In genomic region chr21:39182016-39182415, GRCh38 we compare ENCODE assay signal across 1 cellular context.
TF ChIP-seq lines count a peak whose summit lies in the region.

No MANE protein-coding gene starts in this region.

TF ChIP-seq in SK-N-SH, 30 proteins besides CTCF, POLR2A, EP300 and RAD21 (continued from another document):
- no peak for TF ChIP-seq PBX3 (IDR thresholded peaks at IDR 0.05)
- TF ChIP-seq ELF1 (IDR thresholded peaks at IDR 0.05) = no peak
- TF ChIP-seq TCF12 (IDR thresholded peaks at IDR 0.05) = no peak
- TF ChIP-seq RFX5 (IDR thresholded peaks at IDR 0.05; ENCODE audit: low read length) = no peak
- no peak for TF ChIP-seq SIN3A (IDR thresholded peaks at IDR 0.05; ENCODE audit: borderline replicate concordance, low read depth, low read length)
- no peak for TF ChIP-seq GATA2 (CRISPR knock-in tag; IDR thresholded peaks at IDR 0.05)
- TF ChIP-seq MAX (IDR thresholded peaks at IDR 0.05; ENCODE audit: low read depth) = no peak
- TF ChIP-seq SMC3 (IDR thresholded peaks at IDR 0.05; ENCODE audit: low read depth, low read length) = no peak
